ENCODE assay signal across 1 cellular context in the genomic region with DNA sequence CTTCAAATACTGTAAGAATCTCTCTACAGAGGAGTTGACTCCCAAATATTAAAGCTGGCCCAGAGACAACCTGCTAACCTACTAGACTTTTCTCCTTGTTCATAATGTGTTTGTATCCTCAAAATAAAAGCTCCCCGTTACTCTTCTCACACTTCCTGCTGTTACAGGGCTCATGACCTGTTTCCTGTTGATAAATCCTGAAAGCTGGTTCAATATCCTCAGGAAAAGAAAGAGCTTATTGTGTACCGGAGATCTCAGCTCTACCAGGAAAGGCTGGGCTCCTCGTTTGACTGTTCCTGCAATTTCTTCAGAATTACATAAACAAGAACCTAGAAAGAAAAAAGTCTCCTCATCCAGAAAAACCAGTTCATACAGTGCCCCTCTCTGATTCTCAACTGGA.
TF ChIP-seq lines count a peak whose summit lies in the region.

No MANE protein-coding gene starts in this region.

TF ChIP-seq in WTC11, 78 proteins besides CTCF, POLR2A, EP300 and RAD21 (continued from another document):
- TF ChIP-seq, protein P1, sequence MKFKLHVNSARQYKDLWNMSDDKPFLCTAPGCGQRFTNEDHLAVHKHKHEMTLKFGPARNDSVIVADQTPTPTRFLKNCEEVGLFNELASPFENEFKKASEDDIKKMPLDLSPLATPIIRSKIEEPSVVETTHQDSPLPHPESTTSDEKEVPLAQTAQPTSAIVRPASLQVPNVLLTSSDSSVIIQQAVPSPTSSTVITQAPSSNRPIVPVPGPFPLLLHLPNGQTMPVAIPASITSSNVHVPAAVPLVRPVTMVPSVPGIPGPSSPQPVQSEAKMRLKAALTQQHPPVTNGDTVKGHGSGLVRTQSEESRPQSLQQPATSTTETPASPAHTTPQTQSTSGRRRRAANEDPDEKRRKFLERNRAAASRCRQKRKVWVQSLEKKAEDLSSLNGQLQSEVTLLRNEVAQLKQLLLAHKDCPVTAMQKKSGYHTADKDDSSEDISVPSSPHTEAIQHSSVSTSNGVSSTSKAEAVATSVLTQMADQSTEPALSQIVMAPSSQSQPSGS (CRISPR knock-in tag; IDR thresholded peaks at IDR 0.05; ENCODE audit: borderline replicate concordance, low read depth): no peak
- no peak for TF ChIP-seq TEAD4 (CRISPR knock-in tag; IDR thresholded peaks at IDR 0.05)
- no peak for TF ChIP-seq GTF2I (CRISPR knock-in tag; conservative IDR thresholded peaks at IDR 0.05)
- TF ChIP-seq ATF1 (CRISPR knock-in tag; IDR thresholded peaks at IDR 0.05): no peak
TF ChIP-seq in WTC11: peak in this region for 0.
